10 cellular contexts compared by ENCODE assay signal in genomic region chr11:27216268-27217149, GRCh38.
DNase-seq lines count a peak whose midpoint lies in the region; ATAC-seq, FAIRE-seq and TF ChIP-seq lines count a peak whose summit lies in the region.
"Had no signal": no experiment of that assay in that cellular context is flagged by ENCODE, and none has a peak within 500 bp of the region (broad histone marks: within the 10 kb centered on the region; RNA-seq: fewer than 3 reads in every experiment).

No MANE protein-coding gene starts in this region.

- H3K27ac Mint-ChIP-seq in activated CD4-positive, alpha-beta T cell treated with anti-CD3 and anti-CD28 coated beads, Interleukin-2, amount 10 ng/mL, durations not matched to agents 24 days and 14 days = no peak overlapping the region
- H3K27ac Mint-ChIP-seq in activated CD4-positive, alpha-beta T cell treated with anti-CD3 and anti-CD28 coated beads for 36 hours = no peak overlapping the region

- H3K4me1 Mint-ChIP-seq in activated CD4-positive, alpha-beta T cell treated with anti-CD3 and anti-CD28 coated beads, Interleukin-2, amount 10 ng/mL, durations not matched to agents 24 days and 14 days = no peaks in the 10 kb centered on the region
- H3K4me1 Mint-ChIP-seq in activated CD4-positive, alpha-beta T cell treated with anti-CD3 and anti-CD28 coated beads for 36 hours = no peaks in the 10 kb centered on the region

- no peaks in the 10 kb centered on the region for H3K36me3 Mint-ChIP-seq in activated CD4-positive, alpha-beta T cell treated with anti-CD3 and anti-CD28 coated beads, Interleukin-2, amount 10 ng/mL, durations not matched to agents 24 days and 14 days (ENCODE audit: low read depth)
- no peaks in the 10 kb centered on the region for H3K36me3 Mint-ChIP-seq in activated CD4-positive, alpha-beta T cell treated with anti-CD3 and anti-CD28 coated beads for 36 hours (ENCODE audit: low read depth)

- H3K79me2 ChIP-seq in K562 (ENCODE audit: control insufficient read depth, insufficient read depth, low read length) = no peaks in the 10 kb centered on the region

- no peaks in the 10 kb centered on the region for H3K9me1 ChIP-seq in K562 (ENCODE audit: control insufficient read depth, insufficient read depth, low read length)

- TF ChIP-seq POLR2A in K562 (conservative IDR thresholded peaks at IDR 0.05) (no peak), uterus (IDR thresholded peaks at IDR 0.05) (no peak)

- 26% methylated on average over 5 of the region's 5 CpGs for WGBS in K562 (ENCODE audit: insufficient coverage, low coverage, missing lambda C conversion rate)
- WGBS in liver = 47% methylated on average over 5 of the region's 5 CpGs

- H3K4me3 ChIP-seq in K562 = no peak overlapping the region
- no peak overlapping the region for H3K4me3 ChIP-seq in liver (ENCODE audit: low read depth in 1 of 3, low read length in 3 of 3)
- H3K4me3 ChIP-seq in uterus = no peak overlapping the region

- DNase-seq in activated CD4-positive, alpha-beta T cell treated with anti-CD3 and anti-CD28 coated beads, Interleukin-2, amount 10 ng/mL, durations not matched to agents 24 days and 14 days = peak; percentile 14
- DNase-seq in activated CD4-positive, alpha-beta T cell treated with anti-CD3 and anti-CD28 coated beads for 36 hours = no peak
- DNase-seq in K562 (ENCODE audit: extremely low read depth in 1 of 4, low spot score in 3 of 4) (no peak), uterus (peak; percentile 63 to 70), GM13976 (ENCODE audit: low spot score) (no peak), activated T-cell treated with anti-CD3 and anti-CD28 coated beads for 4 hours (no peak)
- DNase-seq: NCI-H526 treated with DMSO at 0.1 percent for 48 hours; stimulated activated naive CD8-positive, alpha-beta T cell treated with anti-CD3 and anti-CD28 coated beads, Interleukin-15, Interleukin-2, amounts not matched to agents 100 U/mL and 50 U/mL, for 24 hours had no signal

- no peak for TF ChIP-seq EP300 in K562 (IDR thresholded peaks at IDR 0.05; ENCODE audit: low read length)

- TF ChIP-seq RAD21 in K562 (CRISPR knock-in tag; conservative IDR thresholded peaks at IDR 0.05 in 1 of 2, IDR thresholded peaks at IDR 0.05 in 1 of 2) (no peak), liver (IDR thresholded peaks at IDR 0.05) (no peak)

- BruUV-seq in K562 (replicated peaks; lab: Mats Ljungman, UMichigan) = no TSS peak

- no peak overlapping the region for H2AFZ ChIP-seq in K562 (ENCODE audit: low read depth, low read length)

- POLR2A ChIA-PET in activated CD4-positive, alpha-beta T cell treated with anti-CD3 and anti-CD28 coated beads for 36 hours (lab: Charles Lee) = no interaction called here
- POLR2A ChIA-PET in K562 (lab: Yijun Ruan, JAX) = interaction anchor here (0.7 to 1.0 kb wide), 2 partner anchors 9 to 16 kb away, joined by 3 read pairs; no protein-coding TSS in a partner anchor

- H3K9me3 ChIP-seq in K562 (replicated peaks; ENCODE audit: control insufficient read depth, insufficient read depth, low read depth, low read length) = no peaks in the 10 kb centered on the region
- H3K9me3 ChIP-seq in liver (ENCODE audit: control insufficient read depth in 4 of 4, low read length in 3 of 4) = no peaks in the 10 kb centered on the region
- no peaks in the 10 kb centered on the region for H3K9me3 ChIP-seq in uterus

- peaks cover 4 to 12% of the 10 kb centered on the region in 2 experiments; a peak in 3 of 5 replicates for H3K4me1 ChIP-seq in K562 (replicated peaks in 1 of 2; ENCODE audit: control insufficient read depth in 2 of 2, insufficient read depth in 2 of 2, low read length in 2 of 2)
- H3K4me1 ChIP-seq in liver (ENCODE audit: control insufficient read depth in 4 of 4, insufficient read depth in 4 of 4, low read length in 3 of 4) = peaks cover 0 to 3% (median 0%) of the 10 kb centered on the region in 4 donors
- H3K4me1 ChIP-seq in uterus = peaks cover 0 to 19% of the 10 kb centered on the region in 2 donors

- H3K27ac ChIP-seq in K562 (ENCODE audit: extremely low read depth, low read depth, low read length) (no peak overlapping the region), liver (ENCODE audit: low read depth in 1 of 2, low read length in 2 of 2) (no peak overlapping the region), uterus (peak overlapping the region in 1 of 2 donors; percentile 5)

- no peak overlapping the region for H3K4me2 ChIP-seq in K562 (ENCODE audit: insufficient read depth, low read length)

- in situ Hi-C loops in K562 (cut with MboI) (no loop called here), GM13976 (cut with MboI; ENCODE audit: low sequenced_read_pairs, unreplicated experiment) (no loop called here)

- H4K20me1 ChIP-seq in K562 (replicated peaks; ENCODE audit: control insufficient read depth, insufficient read depth, low read length) = no peaks in the 10 kb centered on the region

- H3K9me3 Mint-ChIP-seq in activated CD4-positive, alpha-beta T cell treated with anti-CD3 and anti-CD28 coated beads, Interleukin-2, amount 10 ng/mL, durations not matched to agents 24 days and 14 days = no peaks in the 10 kb centered on the region
- H3K9me3 Mint-ChIP-seq in activated CD4-positive, alpha-beta T cell treated with anti-CD3 and anti-CD28 coated beads for 36 hours (ENCODE audit: low read depth) = no peaks in the 10 kb centered on the region

- no peaks in the 10 kb centered on the region for H3K27me3 Mint-ChIP-seq in activated CD4-positive, alpha-beta T cell treated with anti-CD3 and anti-CD28 coated beads, Interleukin-2, amount 10 ng/mL, durations not matched to agents 24 days and 14 days
- H3K27me3 Mint-ChIP-seq in activated CD4-positive, alpha-beta T cell treated with anti-CD3 and anti-CD28 coated beads for 36 hours = peaks cover 18% of the 10 kb centered on the region

- no peak for ATAC-seq in activated CD4-positive, alpha-beta T cell treated with anti-CD3 and anti-CD28 coated beads for 36 hours
- no peak for ATAC-seq in K562
- no peak for ATAC-seq in GM18511 (IDR thresholded peaks at IDR 0.05; ENCODE audit: unreplicated experiment)
- ATAC-seq: stimulated activated naive CD8-positive, alpha-beta T cell treated with anti-CD3 and anti-CD28 coated beads, Interleukin-15, Interleukin-2, amounts not matched to agents 100 U/mL and 50 U/mL, for 24 hours had no signal

- H3K9ac ChIP-seq in K562 (ENCODE audit: insufficient read depth in 1 of 2, low read depth in 2 of 2, low read length in 2 of 2) (peak overlapping the region in 1 of 2 experiments; percentile 38; a peak in 1 of 4 replicates), liver (ENCODE audit: low read depth in 1 of 2, low read length in 2 of 2) (no peak overlapping the region)

- H3K27me3 ChIP-seq in K562 (ENCODE audit: control insufficient read depth in 2 of 2, insufficient read depth in 2 of 2, low read length in 2 of 2) = no peaks in the 10 kb centered on the region
- no peaks in the 10 kb centered on the region for H3K27me3 ChIP-seq in liver (ENCODE audit: control insufficient read depth in 4 of 4, insufficient read depth in 4 of 4, low read length in 3 of 4)
- no peaks in the 10 kb centered on the region for H3K27me3 ChIP-seq in uterus

- intact Hi-C loops in activated CD4-positive, alpha-beta T cell treated with anti-CD3 and anti-CD28 coated beads, Interleukin-2, amount 10 ng/mL, durations not matched to agents 24 days and 14 days (cut with micrococcal nuclease) = no loop called here
- intact Hi-C loops in activated CD4-positive, alpha-beta T cell treated with anti-CD3 and anti-CD28 coated beads for 36 hours (cut with DNase I, micrococcal nuclease) = no loop called here
- intact Hi-C loops in K562 (cut with micrococcal nuclease) = no loop called here
- intact Hi-C loops in uterus (cut with DNase I; ENCODE audit: low total_unique reads) = no loop called here

- no peak overlapping the region for H3K4me3 Mint-ChIP-seq in activated CD4-positive, alpha-beta T cell treated with anti-CD3 and anti-CD28 coated beads, Interleukin-2, amount 10 ng/mL, durations not matched to agents 24 days and 14 days
- H3K4me3 Mint-ChIP-seq in activated CD4-positive, alpha-beta T cell treated with anti-CD3 and anti-CD28 coated beads for 36 hours = no peak overlapping the region

- no peak for FAIRE-seq in K562 (lab: Jason Lieb, UNC)

- CTCF ChIA-PET in activated CD4-positive, alpha-beta T cell treated with anti-CD3 and anti-CD28 coated beads for 36 hours (lab: Charles Lee) = interaction anchor here (0.6 kb wide), 1 partner anchor 374 kb away, joined by 3 read pairs; no protein-coding TSS in a partner anchor
- CTCF ChIA-PET in K562 (lab: Yijun Ruan, JAX; ENCODE audit: low intra/inter-chr PET ratio) = no interaction called here

- H3K36me3 ChIP-seq in K562 (ENCODE audit: control insufficient read depth, insufficient read depth, low read length) (no peaks in the 10 kb centered on the region; the same call in 2 of the 3 replicates), liver (ENCODE audit: control insufficient read depth in 4 of 4, insufficient read depth in 3 of 4, low read depth in 1 of 4, low read length in 3 of 4) (no peaks in the 10 kb centered on the region), uterus (no peaks in the 10 kb centered on the region)

- no peak for TF ChIP-seq CTCF in K562 (IDR thresholded peaks at IDR 0.05 in 2 of 3, conservative IDR thresholded peaks at IDR 0.05 in 1 of 3; ENCODE audit: insufficient read depth in 2 of 3, low read depth in 1 of 3, low read length in 3 of 3)
- TF ChIP-seq CTCF in liver (IDR thresholded peaks at IDR 0.05; ENCODE audit: low read depth, low read length, missing input control) = no peak
- no peak for TF ChIP-seq CTCF in uterus (IDR thresholded peaks at IDR 0.05)
- no peak for TF ChIP-seq CTCF in GM13976 (IDR thresholded peaks at IDR 0.05; ENCODE audit: borderline replicate concordance, control extremely low read depth, extremely low read depth, insufficient read depth, missing control alignments)

TF ChIP-seq in K562, 482 proteins besides CTCF, POLR2A, EP300 and RAD21 (continues in another document):
- TF ChIP-seq DACH1 (IDR thresholded peaks at IDR 0.05; ENCODE audit: partially characterized antibody) (peak; percentile 55), CEBPG (CRISPR knock-in tag; IDR thresholded peaks at IDR 0.05) (no peak), CEBPG (tag; conservative IDR thresholded peaks at IDR 0.05 in 1 of 2, IDR thresholded peaks at IDR 0.05 in 1 of 2) (0 out of 4 replicates have a peak, but pooled peaks of 1 of the 2 experiments have one; percentile 18), EZH2 (IDR thresholded peaks at IDR 0.05; ENCODE audit: borderline replicate concordance, low read depth, low read length) (no peak)

TF ChIP-seq in liver, 16 proteins besides CTCF, POLR2A, EP300 and RAD21:
- TF ChIP-seq RXRA (IDR thresholded peaks at IDR 0.05) = peak in 1 of 2 donors; percentile 22
- peak; percentile 25 for TF ChIP-seq SP1 (IDR thresholded peaks at IDR 0.05)
- peak; percentile 94 for TF ChIP-seq NR2F2 (IDR thresholded peaks at IDR 0.05)
- TF ChIP-seq YY1 (IDR thresholded peaks at IDR 0.05) = no peak

Comparison
In these comparisons a context has a peak if more than half of its experiments do, and no peak if none do; other contexts are left out.
1. DNase-seq: peak in activated CD4-positive, alpha-beta T cell treated with anti-CD3 and anti-CD28 coated beads, Interleukin-2, amount 10 ng/mL, durations not matched to agents 24 days and 14 days (single experiment) and uterus (2 of 2); none in activated CD4-positive, alpha-beta T cell treated with anti-CD3 and anti-CD28 coated beads for 36 hours (single experiment), K562 (0 of 4), GM13976 (single experiment) and activated T-cell treated with anti-CD3 and anti-CD28 coated beads for 4 hours (single experiment).